ENCODE assay signal across 1 cellular context in genomic region chr11:64230209-64230984, GRCh38.
TF ChIP-seq lines count a peak whose summit lies in the region.

A gene with protein sequence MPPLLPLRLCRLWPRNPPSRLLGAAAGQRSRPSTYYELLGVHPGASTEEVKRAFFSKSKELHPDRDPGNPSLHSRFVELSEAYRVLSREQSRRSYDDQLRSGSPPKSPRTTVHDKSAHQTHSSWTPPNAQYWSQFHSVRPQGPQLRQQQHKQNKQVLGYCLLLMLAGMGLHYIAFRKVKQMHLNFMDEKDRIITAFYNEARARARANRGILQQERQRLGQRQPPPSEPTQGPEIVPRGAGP (plus strand): TSS chr11:64230548. CDS start chr11:64230855, 307 bp downstream.

TF ChIP-seq in K562, 482 proteins besides CTCF, POLR2A, EP300 and RAD21 (continued from another document and continues in another):
- TF ChIP-seq NEUROD1 (IDR thresholded peaks at IDR 0.05; ENCODE audit: borderline replicate concordance, low read depth, low read length, partially characterized antibody) = peak; percentile 9
- peak; percentile 40 for TF ChIP-seq CBX1 (IDR thresholded peaks at IDR 0.05; ENCODE audit: low read depth)
- TF ChIP-seq POLR2AphosphoS2 (IDR thresholded peaks at IDR 0.05; ENCODE audit: low read length) = peak; percentile 95
- TF ChIP-seq KDM5B (IDR thresholded peaks at IDR 0.05; ENCODE audit: insufficient replicate concordance, low read depth, low read length) = peak; percentile 57
- TF ChIP-seq NFIC (IDR thresholded peaks at IDR 0.05) = 0 out of 2 replicates have a peak, but pooled peaks have one; percentile 4
- peak; percentile 76 for TF ChIP-seq ETV5 (CRISPR knock-in tag; IDR thresholded peaks at IDR 0.05; ENCODE audit: low read depth)
- TF ChIP-seq ZNF232 (CRISPR knock-in tag; IDR thresholded peaks at IDR 0.05) = peak; percentile 74; the same call in 1 of the 2 replicates
- no peak for TF ChIP-seq ETV6 (IDR thresholded peaks at IDR 0.05; ENCODE audit: borderline replicate concordance in 1 of 2, low read depth in 2 of 2, low read length in 1 of 2)
- TF ChIP-seq ETV6 (CRISPR knock-in tag; IDR thresholded peaks at IDR 0.05; ENCODE audit: borderline replicate concordance) = no peak
- TF ChIP-seq PHB (CRISPR knock-in tag; IDR thresholded peaks at IDR 0.05) = peak; percentile 76; the same call in 1 of the 2 replicates
- no peak for TF ChIP-seq CEBPZ (IDR thresholded peaks at IDR 0.05; ENCODE audit: borderline replicate concordance, low read depth, low read length)
- peak; percentile 74 for TF ChIP-seq EGR1 (conservative IDR thresholded peaks at IDR 0.05)
- peak; percentile 42; the same call in 1 of the 2 replicates for TF ChIP-seq FOXJ2 (tag; IDR thresholded peaks at IDR 0.05)
- peak; percentile 73 for TF ChIP-seq SUPT5H (IDR thresholded peaks at IDR 0.05)
- peak; percentile 59 for TF ChIP-seq CCNT2 (IDR thresholded peaks at IDR 0.05; ENCODE audit: borderline replicate concordance, extremely low read depth, insufficient read length, low read depth, low read length)
- no peak for TF ChIP-seq ZNF507 (tag; conservative IDR thresholded peaks at IDR 0.05)
- 0 out of 2 replicates have a peak, but pooled peaks have one; percentile 14 for TF ChIP-seq RNF2 (IDR thresholded peaks at IDR 0.05)
- TF ChIP-seq NRF1 (conservative IDR thresholded peaks at IDR 0.05 in 1 of 2, IDR thresholded peaks at IDR 0.05 in 1 of 2) = peak; percentile 83 to 86
- TF ChIP-seq RBM22 (IDR thresholded peaks at IDR 0.05; ENCODE audit: low read depth, low read length, poor library complexity, severe bottlenecking) = no peak
- TF ChIP-seq ATF1 (CRISPR knock-in tag; IDR thresholded peaks at IDR 0.05) = 0 out of 2 replicates have a peak, but pooled peaks have one; percentile 1
- peak; percentile 90 for TF ChIP-seq ATF1 (tag; IDR thresholded peaks at IDR 0.05)
- no peak for TF ChIP-seq HOMEZ (CRISPR knock-in tag; IDR thresholded peaks at IDR 0.05)
- TF ChIP-seq TBP (optimal IDR thresholded peaks at IDR 0.05; ENCODE audit: low read depth, low read length) = peak; percentile 56
- peak; percentile 94 for TF ChIP-seq ZBTB7A (IDR thresholded peaks at IDR 0.05; ENCODE audit: borderline replicate concordance, control insufficient read depth, low read depth, low read length)
- peak; percentile 68 for TF ChIP-seq ATF7 (IDR thresholded peaks at IDR 0.05)
- TF ChIP-seq PML (IDR thresholded peaks at IDR 0.05; ENCODE audit: low read length) = peak; percentile 47; the same call in 1 of the 2 replicates
- peak; percentile 35 for TF ChIP-seq POU5F1 (IDR thresholded peaks at IDR 0.05; ENCODE audit: borderline replicate concordance, low read depth, low read length, partially characterized antibody)
- 0 out of 4 replicates have a peak, but pooled peaks have one; percentile 20 to 54 for TF ChIP-seq MNT (conservative IDR thresholded peaks at IDR 0.05)
- peak; percentile 92 for TF ChIP-seq HMGN3 (IDR thresholded peaks at IDR 0.05; ENCODE audit: borderline replicate concordance, extremely low read depth, insufficient read length, low read depth, low read length)
- peak; percentile 50 for TF ChIP-seq GABPA (tag; conservative IDR thresholded peaks at IDR 0.05; ENCODE audit: low read depth)
- no peak for TF ChIP-seq NCOA2 (IDR thresholded peaks at IDR 0.05; ENCODE audit: partially characterized antibody in 2 of 2)
- TF ChIP-seq KDM2B (CRISPR knock-in tag; IDR thresholded peaks at IDR 0.05) = 0 out of 2 replicates have a peak, but pooled peaks have one; percentile 46
- TF ChIP-seq, protein P1, sequence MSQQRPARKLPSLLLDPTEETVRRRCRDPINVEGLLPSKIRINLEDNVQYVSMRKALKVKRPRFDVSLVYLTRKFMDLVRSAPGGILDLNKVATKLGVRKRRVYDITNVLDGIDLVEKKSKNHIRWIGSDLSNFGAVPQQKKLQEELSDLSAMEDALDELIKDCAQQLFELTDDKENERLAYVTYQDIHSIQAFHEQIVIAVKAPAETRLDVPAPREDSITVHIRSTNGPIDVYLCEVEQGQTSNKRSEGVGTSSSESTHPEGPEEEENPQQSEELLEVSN (IDR thresholded peaks at IDR 0.05; ENCODE audit: borderline replicate concordance in 1 of 2, extremely low read depth in 1 of 2, insufficient read depth in 1 of 2, insufficient read length in 1 of 2, low read depth in 1 of 2, low read length in 1 of 2, poor library complexity in 1 of 2, severe bottlenecking in 1 of 2) = peak in 1 of 2 experiments; percentile 69
- peak; percentile 33 for TF ChIP-seq HNRNPLL (IDR thresholded peaks at IDR 0.05; ENCODE audit: low read depth, low read length, poor library complexity, severe bottlenecking)
- peak; percentile 85 for TF ChIP-seq KAT7 (CRISPR knock-in tag; IDR thresholded peaks at IDR 0.05; ENCODE audit: borderline replicate concordance)
- peak; percentile 65 for TF ChIP-seq POLR2B (IDR thresholded peaks at IDR 0.05; ENCODE audit: low read depth, partially characterized antibody)
- TF ChIP-seq THRA (IDR thresholded peaks at IDR 0.05) = no peak
- TF ChIP-seq RHOXF2B (CRISPR knock-in tag; conservative IDR thresholded peaks at IDR 0.05) = no peak
- TF ChIP-seq GABPB1 (CRISPR knock-in tag; IDR thresholded peaks at IDR 0.05) = peak; percentile 71
- TF ChIP-seq ZNF780A (CRISPR knock-in tag; IDR thresholded peaks at IDR 0.05) = 0 out of 2 replicates have a peak, but pooled peaks have one; percentile 13
- 0 out of 2 replicates have a peak, but pooled peaks have one; percentile 64 for TF ChIP-seq FOXK1 (CRISPR knock-in tag; IDR thresholded peaks at IDR 0.05; ENCODE audit: borderline replicate concordance)
- no peak for TF ChIP-seq RAD51 (IDR thresholded peaks at IDR 0.05; ENCODE audit: borderline replicate concordance, low read depth)
- peak; percentile 67 for TF ChIP-seq SAP30 (IDR thresholded peaks at IDR 0.05; ENCODE audit: borderline replicate concordance, insufficient read depth, low read depth, low read length, poor library complexity, severe bottlenecking)
- TF ChIP-seq, protein P2, sequence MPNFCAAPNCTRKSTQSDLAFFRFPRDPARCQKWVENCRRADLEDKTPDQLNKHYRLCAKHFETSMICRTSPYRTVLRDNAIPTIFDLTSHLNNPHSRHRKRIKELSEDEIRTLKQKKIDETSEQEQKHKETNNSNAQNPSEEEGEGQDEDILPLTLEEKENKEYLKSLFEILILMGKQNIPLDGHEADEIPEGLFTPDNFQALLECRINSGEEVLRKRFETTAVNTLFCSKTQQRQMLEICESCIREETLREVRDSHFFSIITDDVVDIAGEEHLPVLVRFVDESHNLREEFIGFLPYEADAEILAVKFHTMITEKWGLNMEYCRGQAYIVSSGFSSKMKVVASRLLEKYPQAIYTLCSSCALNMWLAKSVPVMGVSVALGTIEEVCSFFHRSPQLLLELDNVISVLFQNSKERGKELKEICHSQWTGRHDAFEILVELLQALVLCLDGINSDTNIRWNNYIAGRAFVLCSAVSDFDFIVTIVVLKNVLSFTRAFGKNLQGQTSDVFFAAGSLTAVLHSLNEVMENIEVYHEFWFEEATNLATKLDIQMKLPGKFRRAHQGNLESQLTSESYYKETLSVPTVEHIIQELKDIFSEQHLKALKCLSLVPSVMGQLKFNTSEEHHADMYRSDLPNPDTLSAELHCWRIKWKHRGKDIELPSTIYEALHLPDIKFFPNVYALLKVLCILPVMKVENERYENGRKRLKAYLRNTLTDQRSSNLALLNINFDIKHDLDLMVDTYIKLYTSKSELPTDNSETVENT (CRISPR knock-in tag; IDR thresholded peaks at IDR 0.05) = 0 out of 2 replicates have a peak, but pooled peaks have one; percentile 50
- TF ChIP-seq MYNN (IDR thresholded peaks at IDR 0.05) = peak; percentile 68
- no peak for TF ChIP-seq MYNN (CRISPR knock-in tag; IDR thresholded peaks at IDR 0.05)
- peak; percentile 56; the same call in 1 of the 2 replicates for TF ChIP-seq REST (CRISPR knock-in tag; IDR thresholded peaks at IDR 0.05; ENCODE audit: low read depth)
- peak; percentile 27 to 89 (median 76) for TF ChIP-seq YY1 (IDR thresholded peaks at IDR 0.05; ENCODE audit: borderline replicate concordance in 1 of 3, control insufficient read depth in 1 of 3, extremely low read depth in 1 of 3, insufficient read depth in 3 of 3, insufficient read length in 1 of 3, insufficient replicate concordance in 2 of 3, low read depth in 1 of 3, low read length in 2 of 3)
- TF ChIP-seq COPS2 (conservative IDR thresholded peaks at IDR 0.05) = no peak
